1 cellular context compared by ENCODE assay signal in the genomic region with DNA sequence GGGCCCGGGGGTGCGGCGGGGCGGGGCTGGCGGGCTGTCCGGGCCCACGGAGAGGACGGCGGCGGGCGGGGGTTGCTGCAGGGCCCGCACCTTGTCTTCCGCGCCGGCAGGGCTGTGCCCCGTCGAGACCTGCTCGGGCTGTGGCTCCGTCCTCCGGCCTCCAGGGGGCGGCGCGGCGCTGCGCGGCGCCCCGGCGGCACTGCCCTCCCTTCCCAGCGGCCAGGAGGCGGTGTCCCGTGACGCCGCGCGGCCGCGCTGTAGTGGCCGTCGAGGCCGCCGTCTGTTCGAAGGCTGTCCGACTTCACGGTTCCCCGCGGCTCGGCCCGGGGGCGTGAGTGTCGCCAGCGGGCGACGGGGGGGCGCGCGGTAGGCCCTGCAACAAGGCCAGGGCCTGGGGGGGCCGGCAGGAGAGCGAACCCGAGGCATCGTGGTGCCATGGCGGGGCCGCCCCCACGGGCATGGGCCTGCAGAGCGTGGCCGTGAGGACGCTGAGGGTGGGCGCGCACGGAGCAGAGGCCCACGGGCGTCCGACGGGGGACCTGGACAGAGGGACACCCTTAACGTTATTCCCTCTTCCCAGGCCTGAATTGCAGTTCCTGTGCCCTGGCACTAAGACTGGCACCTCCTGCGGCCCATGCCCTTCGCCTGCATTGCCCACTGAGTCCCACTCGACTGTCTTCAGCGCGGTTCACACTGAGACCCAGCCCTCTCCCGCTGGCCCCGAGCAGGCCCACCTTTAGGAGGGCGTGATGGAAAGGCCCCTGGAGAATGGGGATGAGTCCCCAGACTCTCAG.
TF ChIP-seq lines count a peak whose summit lies in the region.

A gene with protein sequence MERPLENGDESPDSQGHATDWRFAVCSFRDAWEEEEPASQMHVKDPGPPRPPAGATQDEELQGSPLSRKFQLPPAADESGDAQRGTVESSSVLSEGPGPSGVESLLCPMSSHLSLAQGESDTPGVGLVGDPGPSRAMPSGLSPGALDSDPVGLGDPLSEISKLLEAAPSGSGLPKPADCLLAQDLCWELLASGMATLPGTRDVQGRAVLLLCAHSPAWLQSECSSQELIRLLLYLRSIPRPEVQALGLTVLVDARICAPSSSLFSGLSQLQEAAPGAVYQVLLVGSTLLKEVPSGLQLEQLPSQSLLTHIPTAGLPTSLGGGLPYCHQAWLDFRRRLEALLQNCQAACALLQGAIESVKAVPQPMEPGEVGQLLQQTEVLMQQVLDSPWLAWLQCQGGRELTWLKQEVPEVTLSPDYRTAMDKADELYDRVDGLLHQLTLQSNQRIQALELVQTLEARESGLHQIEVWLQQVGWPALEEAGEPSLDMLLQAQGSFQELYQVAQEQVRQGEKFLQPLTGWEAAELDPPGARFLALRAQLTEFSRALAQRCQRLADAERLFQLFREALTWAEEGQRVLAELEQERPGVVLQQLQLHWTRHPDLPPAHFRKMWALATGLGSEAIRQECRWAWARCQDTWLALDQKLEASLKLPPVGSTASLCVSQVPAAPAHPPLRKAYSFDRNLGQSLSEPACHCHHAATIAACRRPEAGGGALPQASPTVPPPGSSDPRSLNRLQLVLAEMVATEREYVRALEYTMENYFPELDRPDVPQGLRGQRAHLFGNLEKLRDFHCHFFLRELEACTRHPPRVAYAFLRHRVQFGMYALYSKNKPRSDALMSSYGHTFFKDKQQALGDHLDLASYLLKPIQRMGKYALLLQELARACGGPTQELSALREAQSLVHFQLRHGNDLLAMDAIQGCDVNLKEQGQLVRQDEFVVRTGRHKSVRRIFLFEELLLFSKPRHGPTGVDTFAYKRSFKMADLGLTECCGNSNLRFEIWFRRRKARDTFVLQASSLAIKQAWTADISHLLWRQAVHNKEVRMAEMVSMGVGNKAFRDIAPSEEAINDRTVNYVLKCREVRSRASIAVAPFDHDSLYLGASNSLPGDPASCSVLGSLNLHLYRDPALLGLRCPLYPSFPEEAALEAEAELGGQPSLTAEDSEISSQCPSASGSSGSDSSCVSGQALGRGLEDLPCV (plus strand): TSS at position 237 of the 794 bp plus-strand sequence. CDS start 513 bp downstream, at position 750.

TF ChIP-seq in HepG2, 621 proteins besides CTCF, POLR2A, EP300 and RAD21 (continued from another document and continues in another):
- TF ChIP-seq, protein P1, sequence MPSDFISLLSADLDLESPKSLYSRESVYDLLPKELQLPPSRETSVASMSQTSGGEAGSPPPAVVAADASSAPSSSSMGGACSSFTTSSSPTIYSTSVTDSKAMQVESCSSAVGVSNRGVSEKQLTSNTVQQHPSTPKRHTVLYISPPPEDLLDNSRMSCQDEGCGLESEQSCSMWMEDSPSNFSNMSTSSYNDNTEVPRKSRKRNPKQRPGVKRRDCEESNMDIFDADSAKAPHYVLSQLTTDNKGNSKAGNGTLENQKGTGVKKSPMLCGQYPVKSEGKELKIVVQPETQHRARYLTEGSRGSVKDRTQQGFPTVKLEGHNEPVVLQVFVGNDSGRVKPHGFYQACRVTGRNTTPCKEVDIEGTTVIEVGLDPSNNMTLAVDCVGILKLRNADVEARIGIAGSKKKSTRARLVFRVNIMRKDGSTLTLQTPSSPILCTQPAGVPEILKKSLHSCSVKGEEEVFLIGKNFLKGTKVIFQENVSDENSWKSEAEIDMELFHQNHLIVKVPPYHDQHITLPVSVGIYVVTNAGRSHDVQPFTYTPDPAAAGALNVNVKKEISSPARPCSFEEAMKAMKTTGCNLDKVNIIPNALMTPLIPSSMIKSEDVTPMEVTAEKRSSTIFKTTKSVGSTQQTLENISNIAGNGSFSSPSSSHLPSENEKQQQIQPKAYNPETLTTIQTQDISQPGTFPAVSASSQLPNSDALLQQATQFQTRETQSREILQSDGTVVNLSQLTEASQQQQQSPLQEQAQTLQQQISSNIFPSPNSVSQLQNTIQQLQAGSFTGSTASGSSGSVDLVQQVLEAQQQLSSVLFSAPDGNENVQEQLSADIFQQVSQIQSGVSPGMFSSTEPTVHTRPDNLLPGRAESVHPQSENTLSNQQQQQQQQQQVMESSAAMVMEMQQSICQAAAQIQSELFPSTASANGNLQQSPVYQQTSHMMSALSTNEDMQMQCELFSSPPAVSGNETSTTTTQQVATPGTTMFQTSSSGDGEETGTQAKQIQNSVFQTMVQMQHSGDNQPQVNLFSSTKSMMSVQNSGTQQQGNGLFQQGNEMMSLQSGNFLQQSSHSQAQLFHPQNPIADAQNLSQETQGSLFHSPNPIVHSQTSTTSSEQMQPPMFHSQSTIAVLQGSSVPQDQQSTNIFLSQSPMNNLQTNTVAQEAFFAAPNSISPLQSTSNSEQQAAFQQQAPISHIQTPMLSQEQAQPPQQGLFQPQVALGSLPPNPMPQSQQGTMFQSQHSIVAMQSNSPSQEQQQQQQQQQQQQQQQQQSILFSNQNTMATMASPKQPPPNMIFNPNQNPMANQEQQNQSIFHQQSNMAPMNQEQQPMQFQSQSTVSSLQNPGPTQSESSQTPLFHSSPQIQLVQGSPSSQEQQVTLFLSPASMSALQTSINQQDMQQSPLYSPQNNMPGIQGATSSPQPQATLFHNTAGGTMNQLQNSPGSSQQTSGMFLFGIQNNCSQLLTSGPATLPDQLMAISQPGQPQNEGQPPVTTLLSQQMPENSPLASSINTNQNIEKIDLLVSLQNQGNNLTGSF (CRISPR knock-in tag; IDR thresholded peaks at IDR 0.05): peak; percentile 44; the same call in 1 of the 2 replicates
- TF ChIP-seq ZNF331 (CRISPR knock-in tag; IDR thresholded peaks at IDR 0.05) (no peak; the same call in 1 of the 2 replicates), ZMAT3 (CRISPR knock-in tag; conservative IDR thresholded peaks at IDR 0.05) (peak; percentile 71; the same call in 1 of the 2 replicates), MED8 (CRISPR knock-in tag; IDR thresholded peaks at IDR 0.05; ENCODE audit: insufficient replicate concordance) (peak; percentile 66), SRSF9 (IDR thresholded peaks at IDR 0.05; ENCODE audit: borderline replicate concordance, insufficient read depth, low read depth, low read length, poor library complexity, severe bottlenecking) (no peak), GPN1 (CRISPR knock-in tag; IDR thresholded peaks at IDR 0.05; ENCODE audit: borderline replicate concordance) (no peak), FOXA1 (IDR thresholded peaks at IDR 0.05) (no peak), FOXA1 (CRISPR knock-in tag; IDR thresholded peaks at IDR 0.05) (no peak), MYNN (CRISPR knock-in tag; IDR thresholded peaks at IDR 0.05; ENCODE audit: low read depth) (no peak), ZNF264 (CRISPR knock-in tag; IDR thresholded peaks at IDR 0.05) (no peak), NR2F1 (CRISPR knock-in tag; IDR thresholded peaks at IDR 0.05) (no peak), NR2C2 (CRISPR knock-in tag; IDR thresholded peaks at IDR 0.05; ENCODE audit: borderline replicate concordance) (peak; percentile 64; the same call in 1 of the 2 replicates), ZNF713 (CRISPR knock-in tag; IDR thresholded peaks at IDR 0.05) (no peak), ZNF841 (CRISPR knock-in tag; IDR thresholded peaks at IDR 0.05; ENCODE audit: borderline replicate concordance) (peak; percentile 81), CREM (IDR thresholded peaks at IDR 0.05) (no peak), CREM (CRISPR knock-in tag; IDR thresholded peaks at IDR 0.05) (peak; percentile 24; the same call in 1 of the 2 replicates), ZNF761 (CRISPR knock-in tag; conservative IDR thresholded peaks at IDR 0.05) (peak; percentile 88; the same call in 1 of the 2 replicates), PHB2 (IDR thresholded peaks at IDR 0.05; ENCODE audit: partially characterized antibody) (no peak), ZNF75D (CRISPR knock-in tag; IDR thresholded peaks at IDR 0.05; ENCODE audit: borderline replicate concordance) (peak; percentile 15; the same call in 1 of the 2 replicates), ZNF101 (CRISPR knock-in tag; IDR thresholded peaks at IDR 0.05; ENCODE audit: borderline replicate concordance, low read depth) (peak; percentile 79; the same call in 1 of the 2 replicates), PHF21A (CRISPR knock-in tag; IDR thresholded peaks at IDR 0.05) (peak; percentile 39; the same call in 1 of the 2 replicates), MEIS2 (CRISPR knock-in tag; IDR thresholded peaks at IDR 0.05) (no peak), ZNF350 (CRISPR knock-in tag; IDR thresholded peaks at IDR 0.05; ENCODE audit: borderline replicate concordance, low read depth) (no peak), GATAD1 (CRISPR knock-in tag; IDR thresholded peaks at IDR 0.05) (peak; percentile 78), ZNF629 (CRISPR knock-in tag; conservative IDR thresholded peaks at IDR 0.05) (no peak), RBAK (CRISPR knock-in tag; IDR thresholded peaks at IDR 0.05) (no peak), SOX5 (CRISPR knock-in tag; IDR thresholded peaks at IDR 0.05; ENCODE audit: borderline replicate concordance) (peak; percentile 16; the same call in 1 of the 2 replicates), ZBTB7B (CRISPR knock-in tag; IDR thresholded peaks at IDR 0.05) (no peak), SIN3A (IDR thresholded peaks at IDR 0.05; ENCODE audit: borderline replicate concordance, low read depth, low read length) (peak; percentile 65; the same call in 1 of the 2 replicates), ETV6 (CRISPR knock-in tag; conservative IDR thresholded peaks at IDR 0.05) (0 out of 2 replicates have a peak, but pooled peaks have one; percentile 34), NR2F2 (IDR thresholded peaks at IDR 0.05; ENCODE audit: borderline replicate concordance, low read depth) (no peak), AGO1 (IDR thresholded peaks at IDR 0.05; ENCODE audit: low read depth, low read length, poor library complexity, severe bottlenecking) (peak; percentile 33), NFYB (CRISPR knock-in tag; IDR thresholded peaks at IDR 0.05) (no peak), TBX3 (IDR thresholded peaks at IDR 0.05; ENCODE audit: borderline replicate concordance) (no peak), TAF15 (IDR thresholded peaks at IDR 0.05; ENCODE audit: low read depth, low read length, poor library complexity, severe bottlenecking) (peak; percentile 67), ZNF777 (CRISPR knock-in tag; IDR thresholded peaks at IDR 0.05) (peak; percentile 100), ZNF570 (CRISPR knock-in tag; IDR thresholded peaks at IDR 0.05; ENCODE audit: borderline replicate concordance) (no peak; the same call in 1 of the 2 replicates), HNRNPK (IDR thresholded peaks at IDR 0.05; ENCODE audit: low read depth, low read length, poor library complexity, severe bottlenecking) (peak; percentile 66), ZNF430 (CRISPR knock-in tag; IDR thresholded peaks at IDR 0.05) (peak; percentile 4; the same call in 1 of the 2 replicates), ZNF282 (IDR thresholded peaks at IDR 0.05; ENCODE audit: partially characterized antibody) (no peak), ATF7-NPFF (CRISPR knock-in tag; IDR thresholded peaks at IDR 0.05; ENCODE audit: low read depth) (peak; percentile 95), PHF20 (CRISPR knock-in tag; IDR thresholded peaks at IDR 0.05) (peak; percentile 77), PCBP1 (IDR thresholded peaks at IDR 0.05; ENCODE audit: borderline replicate concordance, low read depth, low read length) (no peak), CREB1 (IDR thresholded peaks at IDR 0.05) (no peak), CREB1 (CRISPR knock-in tag; IDR thresholded peaks at IDR 0.05) (no peak), ZMYM4 (CRISPR knock-in tag; IDR thresholded peaks at IDR 0.05) (peak; percentile 93), KLF12 (CRISPR knock-in tag; IDR thresholded peaks at IDR 0.05; ENCODE audit: borderline replicate concordance) (peak; percentile 48; the same call in 1 of the 2 replicates)
- TF ChIP-seq, protein P2, sequence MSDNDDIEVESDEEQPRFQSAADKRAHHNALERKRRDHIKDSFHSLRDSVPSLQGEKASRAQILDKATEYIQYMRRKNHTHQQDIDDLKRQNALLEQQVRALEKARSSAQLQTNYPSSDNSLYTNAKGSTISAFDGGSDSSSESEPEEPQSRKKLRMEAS (IDR thresholded peaks at IDR 0.05): peak; percentile 98
- TF ChIP-seq, protein P3, sequence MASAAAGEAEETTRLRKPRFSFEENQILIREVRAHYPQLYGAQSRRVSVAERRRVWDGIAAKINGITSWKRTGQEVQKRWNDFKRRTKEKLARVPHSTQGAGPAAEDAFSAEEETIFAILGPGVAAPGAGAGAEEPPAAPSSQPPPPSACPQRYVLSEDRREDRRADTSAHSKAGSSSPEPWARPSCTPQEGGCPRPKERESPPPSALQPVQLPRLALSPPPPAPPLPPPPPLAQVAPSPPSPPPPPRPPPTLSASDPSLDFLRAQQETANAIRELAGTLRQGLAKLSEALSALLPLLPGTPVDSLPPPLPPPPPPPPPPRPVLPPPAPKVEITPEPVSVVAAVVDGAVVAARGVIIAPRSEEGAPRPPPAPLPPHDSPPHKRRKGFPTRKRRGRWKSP (CRISPR knock-in tag; IDR thresholded peaks at IDR 0.05): no peak
- TF ChIP-seq, protein P4, sequence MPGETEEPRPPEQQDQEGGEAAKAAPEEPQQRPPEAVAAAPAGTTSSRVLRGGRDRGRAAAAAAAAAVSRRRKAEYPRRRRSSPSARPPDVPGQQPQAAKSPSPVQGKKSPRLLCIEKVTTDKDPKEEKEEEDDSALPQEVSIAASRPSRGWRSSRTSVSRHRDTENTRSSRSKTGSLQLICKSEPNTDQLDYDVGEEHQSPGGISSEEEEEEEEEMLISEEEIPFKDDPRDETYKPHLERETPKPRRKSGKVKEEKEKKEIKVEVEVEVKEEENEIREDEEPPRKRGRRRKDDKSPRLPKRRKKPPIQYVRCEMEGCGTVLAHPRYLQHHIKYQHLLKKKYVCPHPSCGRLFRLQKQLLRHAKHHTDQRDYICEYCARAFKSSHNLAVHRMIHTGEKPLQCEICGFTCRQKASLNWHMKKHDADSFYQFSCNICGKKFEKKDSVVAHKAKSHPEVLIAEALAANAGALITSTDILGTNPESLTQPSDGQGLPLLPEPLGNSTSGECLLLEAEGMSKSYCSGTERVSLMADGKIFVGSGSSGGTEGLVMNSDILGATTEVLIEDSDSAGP (CRISPR knock-in tag; IDR thresholded peaks at IDR 0.05; ENCODE audit: borderline replicate concordance): peak; percentile 64
- TF ChIP-seq, protein P5, sequence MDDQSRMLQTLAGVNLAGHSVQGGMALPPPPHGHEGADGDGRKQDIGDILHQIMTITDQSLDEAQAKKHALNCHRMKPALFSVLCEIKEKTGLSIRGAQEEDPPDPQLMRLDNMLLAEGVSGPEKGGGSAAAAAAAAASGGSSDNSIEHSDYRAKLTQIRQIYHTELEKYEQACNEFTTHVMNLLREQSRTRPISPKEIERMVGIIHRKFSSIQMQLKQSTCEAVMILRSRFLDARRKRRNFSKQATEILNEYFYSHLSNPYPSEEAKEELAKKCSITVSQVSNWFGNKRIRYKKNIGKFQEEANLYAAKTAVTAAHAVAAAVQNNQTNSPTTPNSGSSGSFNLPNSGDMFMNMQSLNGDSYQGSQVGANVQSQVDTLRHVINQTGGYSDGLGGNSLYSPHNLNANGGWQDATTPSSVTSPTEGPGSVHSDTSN (CRISPR knock-in tag; IDR thresholded peaks at IDR 0.05; ENCODE audit: borderline replicate concordance): no peak
- TF ChIP-seq, protein P6, sequence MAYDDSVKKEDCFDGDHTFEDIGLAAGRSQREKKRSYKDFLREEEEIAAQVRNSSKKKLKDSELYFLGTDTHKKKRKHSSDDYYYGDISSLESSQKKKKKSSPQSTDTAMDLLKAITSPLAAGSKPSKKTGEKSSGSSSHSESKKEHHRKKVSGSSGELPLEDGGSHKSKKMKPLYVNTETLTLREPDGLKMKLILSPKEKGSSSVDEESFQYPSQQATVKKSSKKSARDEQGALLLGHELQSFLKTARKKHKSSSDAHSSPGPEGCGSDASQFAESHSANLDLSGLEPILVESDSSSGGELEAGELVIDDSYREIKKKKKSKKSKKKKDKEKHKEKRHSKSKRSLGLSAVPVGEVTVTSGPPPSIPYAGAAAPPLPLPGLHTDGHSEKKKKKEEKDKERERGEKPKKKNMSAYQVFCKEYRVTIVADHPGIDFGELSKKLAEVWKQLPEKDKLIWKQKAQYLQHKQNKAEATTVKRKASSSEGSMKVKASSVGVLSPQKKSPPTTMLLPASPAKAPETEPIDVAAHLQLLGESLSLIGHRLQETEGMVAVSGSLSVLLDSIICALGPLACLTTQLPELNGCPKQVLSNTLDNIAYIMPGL (CRISPR knock-in tag; IDR thresholded peaks at IDR 0.05; ENCODE audit: borderline replicate concordance in 1 of 2, low read depth in 1 of 2): peak; percentile 64 to 69; a peak in 3 of 4 replicates
